24 cellular contexts compared by ENCODE assay signal in the genomic region with DNA sequence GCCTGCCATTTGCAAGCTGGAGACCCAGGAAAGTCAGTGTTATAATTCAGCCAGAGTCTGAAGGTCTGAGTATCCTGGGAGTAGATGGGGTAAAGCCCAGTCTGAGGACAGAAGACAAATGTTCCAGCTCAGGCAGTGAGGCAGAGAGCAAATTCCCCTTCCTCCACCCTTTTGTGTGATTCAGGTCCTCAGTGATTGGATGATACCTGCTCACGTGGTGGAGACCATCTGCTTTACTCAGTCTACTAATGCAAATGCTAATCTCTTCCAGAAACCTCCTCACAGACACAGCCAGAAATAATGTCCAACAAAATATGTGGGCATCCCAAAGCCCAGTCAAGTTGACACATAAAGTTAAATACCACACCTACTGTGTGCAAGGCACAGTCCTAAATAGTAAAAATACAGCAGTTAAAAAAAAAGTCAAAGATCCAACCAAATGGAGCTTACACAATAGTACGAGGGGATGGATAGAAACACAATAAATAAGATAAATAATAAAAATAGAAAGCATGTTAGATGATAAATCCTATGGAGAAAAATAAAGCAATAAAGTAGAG. TPM values are rescaled to one million over a fixed set of nuclear protein-coding genes. Genes with fewer than 3 reads are reported as not detected.
DNase-seq lines count a peak whose midpoint lies in the region; ATAC-seq and TF ChIP-seq lines count a peak whose summit lies in the region.
"Had no signal": no experiment of that assay in that cellular context is flagged by ENCODE, and none has a peak within 500 bp of the region (broad histone marks: within the 10 kb centered on the region; RNA-seq: fewer than 3 reads in every experiment).

No MANE protein-coding gene starts in this region.

- no peak for DNase-seq in activated CD4-positive, alpha-beta T cell treated with anti-CD3 and anti-CD28 coated beads for 36 hours
- no peak for DNase-seq in activated CD4-positive, alpha-beta T cell treated with anti-CD3 and anti-CD28 coated beads for 4 hours
- DNase-seq in RKO (ENCODE audit: low spot score) (peak; percentile 12), glutamatergic neuron (no peak), NCI-H748 (lab: John Stamatoyannopoulos, UW; ENCODE audit: unreplicated experiment) (no peak), NCI-H187 treated with DMSO at 0.1 percent for 48 hours (lab: John Stamatoyannopoulos, UW) (no peak), body of pancreas (no peak)
- DNase-seq: activated B cell treated with CpG ODN at 0.5 μM for 24 hours; DMS79; endodermal cell; mammary epithelial cell; NCI-H1092 treated with DMSO at 0.1 percent for 48 hours; right cardiac atrium; Right ventricle myocardium superior; stimulated activated CD4-positive, alpha-beta T cell treated with anti-CD3 and anti-CD28 coated beads, Interleukin-1b, Interleukin-23, amount 100 ng/mL, for 48 hours had no signal

- WGBS in body of pancreas, 2 donors: 51 to 72% methylated on average over 2 of the region's 2 CpGs

- no peaks in the 10 kb centered on the region for H3K9me3 Mint-ChIP-seq in activated CD4-positive, alpha-beta T cell treated with anti-CD3 and anti-CD28 coated beads for 36 hours (ENCODE audit: low read depth)
- peaks cover 3% of the 10 kb centered on the region for H3K9me3 Mint-ChIP-seq in glutamatergic neuron (ENCODE audit: unreplicated experiment)
- H3K9me3 Mint-ChIP-seq: endodermal cell; T-helper 1 cell treated with Interleukin-12 subunit alpha and Interleukin-12 subunit beta and Interleukin-4 antibody, amounts not matched to agents 30 μg/mL and 1 μg/mL, for 36 hours had no signal

- no peaks in the 10 kb centered on the region for H3K4me1 ChIP-seq in HEK293 (ENCODE audit: control insufficient read depth, insufficient read depth, low read length)
- H3K4me1 ChIP-seq in body of pancreas: no peaks in the 10 kb centered on the region

- H3K4me1 Mint-ChIP-seq in activated CD4-positive, alpha-beta T cell treated with anti-CD3 and anti-CD28 coated beads for 36 hours: peaks cover 23% of the 10 kb centered on the region
- H3K4me1 Mint-ChIP-seq in glutamatergic neuron (ENCODE audit: low read depth, unreplicated experiment): no peaks in the 10 kb centered on the region
- H3K4me1 Mint-ChIP-seq: activated B cell treated with CpG ODN at 0.5 μM for 24 hours had no signal

- no peaks in the 10 kb centered on the region for H3K36me3 ChIP-seq in HEK293 (ENCODE audit: control insufficient read depth in 2 of 2, insufficient read depth in 1 of 2, low read length in 2 of 2)
- H3K36me3 ChIP-seq in body of pancreas (replicated peaks in 1 of 2; ENCODE audit: insufficient read depth in 1 of 2, low read depth in 2 of 2): no peaks in the 10 kb centered on the region
- H3K36me3 ChIP-seq: ascending aorta had no signal

- no peak overlapping the region for H3K4me3 Mint-ChIP-seq in activated CD4-positive, alpha-beta T cell treated with anti-CD3 and anti-CD28 coated beads for 36 hours
- no peak overlapping the region for H3K4me3 Mint-ChIP-seq in glutamatergic neuron (ENCODE audit: unreplicated experiment)
- H3K4me3 Mint-ChIP-seq: activated B cell treated with CpG ODN at 0.5 μM for 24 hours; endodermal cell; stimulated activated naive CD8-positive, alpha-beta T cell treated with anti-CD3 and anti-CD28 coated beads, Interleukin-15, Interleukin-2, amounts not matched to agents 100 ng/mL and 50 ng/mL, for 24 hours; T-helper 1 cell treated with Interleukin-12 subunit alpha and Interleukin-12 subunit beta and Interleukin-4 antibody, amounts not matched to agents 30 μg/mL and 1 μg/mL, for 36 hours; type B pancreatic cell had no signal

- no peaks in the 10 kb centered on the region for H3K36me3 Mint-ChIP-seq in activated CD4-positive, alpha-beta T cell treated with anti-CD3 and anti-CD28 coated beads for 36 hours (ENCODE audit: low read depth)
- peaks cover 5% of the 10 kb centered on the region for H3K36me3 Mint-ChIP-seq in glutamatergic neuron (ENCODE audit: unreplicated experiment)
- H3K36me3 Mint-ChIP-seq: type B pancreatic cell had no signal

- H3K27ac ChIP-seq in HEK293 (ENCODE audit: extremely low read depth, low read depth, low read length) (no peak overlapping the region), body of pancreas (no peak overlapping the region)
- H3K27ac ChIP-seq: A549, ascending aorta, C4-2B, hepatocyte, KMS-11 had no signal

- intact Hi-C loops in activated CD4-positive, alpha-beta T cell treated with anti-CD3 and anti-CD28 coated beads for 36 hours (cut with DNase I, micrococcal nuclease): no loop called here
- intact Hi-C loops in body of pancreas (cut with DNase I): loop anchor here (10.0 kb wide), 1 partner anchor 290 kb away; no protein-coding TSS in a partner anchor

- H3K27me3 ChIP-seq in body of pancreas: no peaks in the 10 kb centered on the region
- H3K27me3 ChIP-seq: ascending aorta, hepatocyte had no signal

- H3K27me3 Mint-ChIP-seq in activated CD4-positive, alpha-beta T cell treated with anti-CD3 and anti-CD28 coated beads for 36 hours: peaks cover 2% of the 10 kb centered on the region
- H3K27me3 Mint-ChIP-seq in glutamatergic neuron (ENCODE audit: unreplicated experiment): peaks cover 1% of the 10 kb centered on the region
- H3K27me3 Mint-ChIP-seq: type B pancreatic cell had no signal

- TF ChIP-seq CTCF in HEK293 (tag by site-specific recombination; IDR thresholded peaks at IDR 0.05) (no peak), glutamatergic neuron (IDR thresholded peaks at IDR 0.05; ENCODE audit: partially characterized antibody, unreplicated experiment) (no peak), body of pancreas (IDR thresholded peaks at IDR 0.05) (no peak)

- H3K27ac Mint-ChIP-seq in activated CD4-positive, alpha-beta T cell treated with anti-CD3 and anti-CD28 coated beads for 36 hours: no peak overlapping the region
- H3K27ac Mint-ChIP-seq in glutamatergic neuron (ENCODE audit: unreplicated experiment): peak overlapping the region; percentile 29
- H3K27ac Mint-ChIP-seq: activated B cell treated with CpG ODN at 0.5 μM for 24 hours; endodermal cell; stimulated activated naive CD8-positive, alpha-beta T cell treated with anti-CD3 and anti-CD28 coated beads, Interleukin-15, Interleukin-2, amounts not matched to agents 100 ng/mL and 50 ng/mL, for 24 hours; T-helper 1 cell treated with Interleukin-12 subunit alpha and Interleukin-12 subunit beta and Interleukin-4 antibody, amounts not matched to agents 30 μg/mL and 1 μg/mL, for 36 hours; type B pancreatic cell had no signal

- CTCF ChIA-PET in activated CD4-positive, alpha-beta T cell treated with anti-CD3 and anti-CD28 coated beads for 36 hours (lab: Charles Lee): interaction anchor here (0.6 to 1.6 kb wide), 5 partner anchors 8 to 312 kb away, joined by 3 to 4 read pairs (median 4); no protein-coding TSS in a partner anchor
- CTCF ChIA-PET in HEK293 (lab: Yijun Ruan, JAX): interaction anchor here (0.6 to 1.5 kb wide), 9 partner anchors 38 to 529 kb away, joined by 3 to 4 read pairs (median 4); no protein-coding TSS in a partner anchor

- POLR2A ChIA-PET in activated CD4-positive, alpha-beta T cell treated with anti-CD3 and anti-CD28 coated beads for 36 hours (lab: Charles Lee): no interaction called here
- POLR2A ChIA-PET in HEK293 (lab: Yijun Ruan, JAX): no interaction called here

- H3K4me3 ChIP-seq in HEK293 (ENCODE audit: low read depth, low read length) (no peak overlapping the region), body of pancreas (no peak overlapping the region)
- H3K4me3 ChIP-seq: A549, ascending aorta, hepatocyte had no signal

- no peaks in the 10 kb centered on the region for H3K9me3 ChIP-seq in HEK293 (ENCODE audit: control insufficient read depth, insufficient read depth, low read depth, low read length)
- H3K9me3 ChIP-seq in body of pancreas: no peaks in the 10 kb centered on the region
- H3K9me3 ChIP-seq: A549, ascending aorta had no signal

- TF ChIP-seq POLR2A in body of pancreas (IDR thresholded peaks at IDR 0.05): no peak

- peak; percentile 40 for ATAC-seq in activated CD4-positive, alpha-beta T cell treated with anti-CD3 and anti-CD28 coated beads for 36 hours
- no peak for ATAC-seq in body of pancreas
- ATAC-seq: A549, right cardiac atrium had no signal

TF ChIP-seq in HEK293, 187 proteins besides CTCF, POLR2A, EP300 and RAD21:
- TF ChIP-seq ZNF416 (tag by site-specific recombination; IDR thresholded peaks at IDR 0.05): peak; percentile 79
- no peak for TF ChIP-seq ZNF664 (tag by site-specific recombination; IDR thresholded peaks at IDR 0.05)
- TF ChIP-seq, protein P1, sequence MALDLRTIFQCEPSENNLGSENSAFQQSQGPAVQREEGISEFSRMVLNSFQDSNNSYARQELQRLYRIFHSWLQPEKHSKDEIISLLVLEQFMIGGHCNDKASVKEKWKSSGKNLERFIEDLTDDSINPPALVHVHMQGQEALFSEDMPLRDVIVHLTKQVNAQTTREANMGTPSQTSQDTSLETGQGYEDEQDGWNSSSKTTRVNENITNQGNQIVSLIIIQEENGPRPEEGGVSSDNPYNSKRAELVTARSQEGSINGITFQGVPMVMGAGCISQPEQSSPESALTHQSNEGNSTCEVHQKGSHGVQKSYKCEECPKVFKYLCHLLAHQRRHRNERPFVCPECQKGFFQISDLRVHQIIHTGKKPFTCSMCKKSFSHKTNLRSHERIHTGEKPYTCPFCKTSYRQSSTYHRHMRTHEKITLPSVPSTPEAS (tag by site-specific recombination; IDR thresholded peaks at IDR 0.05): no peak

RNA-seq across cellular contexts. Expression of a gene that starts 13.2 kb away (rescaled TPM):
- total RNA-seq in activated CD4-positive, alpha-beta T cell treated with anti-CD3 and anti-CD28 coated beads for 36 hours: 10 to 100 TPM; 34.3 to 35.5 TPM
- total RNA-seq in glutamatergic neuron (ENCODE audit: unreplicated experiment): not detected
- total RNA-seq in body of pancreas: 1 to 10 TPM; 6.0 to 7.9 TPM
- total RNA-seq: endodermal cell had no signal

RNA-seq across cellular contexts. Expression of a gene that starts 17.9 kb away (rescaled TPM):
- total RNA-seq in activated CD4-positive, alpha-beta T cell treated with anti-CD3 and anti-CD28 coated beads for 36 hours: not detected
- total RNA-seq in glutamatergic neuron (ENCODE audit: unreplicated experiment): not detected
- 1 to 10 TPM in 1 of 2 donors, not detected in 1; 1.3 TPM for total RNA-seq in body of pancreas
- total RNA-seq: activated B cell treated with CpG ODN at 0.5 μM for 24 hours, ascending aorta, hepatocyte, mammary epithelial cell had no signal
